In the genomic region with DNA sequence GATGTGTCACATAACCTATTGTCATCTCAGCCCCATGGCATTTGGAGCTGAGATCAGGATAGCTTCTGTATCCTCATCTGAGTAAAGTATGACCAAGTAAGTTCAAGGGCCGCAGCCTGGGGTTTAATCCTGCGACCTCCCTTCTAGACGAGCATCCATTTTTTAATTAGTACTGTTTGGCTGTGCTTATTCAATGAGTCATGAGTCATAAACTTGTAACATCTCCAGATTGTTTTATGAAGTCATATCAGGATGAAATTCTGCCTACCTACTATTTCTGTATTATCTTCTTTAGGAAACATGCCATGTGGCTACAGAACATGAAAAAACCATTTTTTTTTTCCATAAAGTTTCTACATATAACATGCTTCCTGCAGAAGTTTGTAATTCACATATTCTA, we compare ENCODE assay signal across 29 cellular contexts.
"Had no signal": no experiment of that assay in that cellular context is flagged by ENCODE, and none has a peak within 500 bp of the region (broad histone marks: within the 10 kb centered on the region; RNA-seq: fewer than 3 reads in every experiment).

No MANE protein-coding gene starts in this region.

- FAIRE-seq: colon, small intestine had no signal

- H3K4me1 ChIP-seq: gastrocnemius medialis, thyroid gland had no signal

- H3K27me3 ChIP-seq: hepatocyte, thyroid gland, upper lobe of right lung had no signal

- H3K9me3 ChIP-seq: esophagus muscularis mucosa, gastrocnemius medialis, left ventricle myocardium inferior, thyroid gland, upper lobe of right lung had no signal

- H3K9me3 Mint-ChIP-seq: activated CD4-positive, alpha-beta memory T cell treated with anti-CD3 and anti-CD28 coated beads, Interleukin-2, amount 10 ng/mL, durations not matched to agents 7 days and 5 days; activated T-helper 17 cell treated with anti-CD3 and anti-CD28 coated beads, Interleukin-2, amount 50 U/mL, for 72 hours had no signal

- H2AFZ ChIP-seq: hepatocyte had no signal

- H3K4me1 Mint-ChIP-seq: activated CD4-positive, alpha-beta memory T cell treated with anti-CD3 and anti-CD28 coated beads, Interleukin-2, amount 10 ng/mL, durations not matched to agents 7 days and 5 days; activated T-helper 17 cell treated with anti-CD3 and anti-CD28 coated beads, Interleukin-2, amount 50 U/mL, for 72 hours; stimulated activated effector memory CD8-positive, alpha-beta T cell treated with anti-CD3 and anti-CD28 coated beads, Interleukin-12 subunit alpha, Interleukin-12 subunit beta, amount 100 ng/mL, for 72 hours had no signal

- H3K79me2 ChIP-seq: hepatocyte had no signal

- H3K27ac Mint-ChIP-seq: activated CD4-positive, alpha-beta memory T cell treated with anti-CD3 and anti-CD28 coated beads, Interleukin-2, amount 10 ng/mL, durations not matched to agents 7 days and 5 days; activated CD4-positive, alpha-beta T cell treated with anti-CD3 and anti-CD28 coated beads, Interleukin-2, amount 10 ng/mL, durations not matched to agents 7 days and 5 days; activated T-helper 17 cell treated with anti-CD3 and anti-CD28 coated beads, Interleukin-2, amount 50 U/mL, for 72 hours; natural killer cell treated with Interleukin-12 subunit alpha and Interleukin-12 subunit beta and Interleukin-15 and Interleukin-18, amount 100 ng/mL, for 72 hours; stimulated activated effector memory CD8-positive, alpha-beta T cell treated with anti-CD3 and anti-CD28 coated beads, Interleukin-12 subunit alpha, Interleukin-12 subunit beta, amount 100 ng/mL, for 72 hours; stimulated activated naive CD8-positive, alpha-beta T cell treated with anti-CD3 and anti-CD28 coated beads, Interleukin-15, amount 100 ng/mL, for 72 hours had no signal

- H3K4me2 ChIP-seq: hepatocyte had no signal

- ATAC-seq: activated T-cell treated with anti-CD3 and anti-CD28 coated beads, Interleukin-2, amount 50 U/mL, for 4 hours; activated T-helper 17 cell treated with anti-CD3 and anti-CD28 coated beads, Interleukin-2, amount 50 U/mL, for 72 hours; gastrocnemius medialis; mucosa of descending colon; natural killer cell treated with Interleukin-12 subunit alpha and Interleukin-12 subunit beta and Interleukin-15 and Interleukin-18, amount 100 ng/mL, for 72 hours; sciatic nerve; stimulated activated effector memory CD8-positive, alpha-beta T cell treated with anti-CD3 and anti-CD28 coated beads, Interleukin-12 subunit alpha, Interleukin-12 subunit beta, amount 100 ng/mL, for 72 hours; stimulated activated naive CD8-positive, alpha-beta T cell treated with anti-CD3 and anti-CD28 coated beads, Interleukin-15, amount 100 ng/mL, for 72 hours; upper lobe of right lung had no signal

- H3K36me3 ChIP-seq: gastrocnemius medialis, left ventricle myocardium inferior, thyroid gland, upper lobe of right lung had no signal

- DNase-seq: activated CD4-positive, alpha-beta memory T cell treated with anti-CD3 and anti-CD28 coated beads, Interleukin-2, amount 10 ng/mL, durations not matched to agents 7 days and 5 days; activated CD4-positive, alpha-beta T cell treated with anti-CD3 and anti-CD28 coated beads for 1 hour; activated CD4-positive, alpha-beta T cell treated with anti-CD3 and anti-CD28 coated beads, Interleukin-2, amount 10 ng/mL, durations not matched to agents 7 days and 5 days; activated CD8-positive, alpha-beta memory T cell treated with anti-CD3 and anti-CD28 coated beads, Interleukin-2, amount 50 U/mL, for 48 hours; activated gamma-delta T cell treated with Interleukin-2 at 50 U/mL for 16 hours; activated naive CD4-positive, alpha-beta T cell treated with anti-CD3 and anti-CD28 coated beads, Interleukin-2, amount 50 U/mL, for 16 hours; activated T-cell treated with anti-CD3 and anti-CD28 coated beads, Interleukin-2, amount 50 U/mL, for 4 hours; amygdala; dorsolateral prefrontal cortex; effector memory CD4-positive, alpha-beta T cell; gastrocnemius medialis; glutamatergic neuron; islet precursor cell; left ventricle myocardium inferior; mucosa of descending colon; small intestine; stimulated activated CD4-positive, alpha-beta T cell treated with anti-CD3 and anti-CD28 coated beads, Interleukin-4, amount 100 ng/mL, for 24 hours; stimulated activated naive CD8-positive, alpha-beta T cell treated with anti-CD3 and anti-CD28 coated beads, Interleukin-15, amount 100 ng/mL, for 72 hours; substantia nigra; T-helper 2 cell; thyroid gland; upper lobe of right lung had no signal

- H3K27ac ChIP-seq: dorsolateral prefrontal cortex, esophagus muscularis mucosa, gastrocnemius medialis, hepatocyte, left ventricle myocardium inferior, thyroid gland, upper lobe of right lung had no signal

- H3K4me3 Mint-ChIP-seq: activated CD4-positive, alpha-beta memory T cell treated with anti-CD3 and anti-CD28 coated beads, Interleukin-2, amount 10 ng/mL, durations not matched to agents 7 days and 5 days; activated CD4-positive, alpha-beta T cell treated with anti-CD3 and anti-CD28 coated beads, Interleukin-2, amount 10 ng/mL, durations not matched to agents 7 days and 5 days; activated T-cell treated with anti-CD3 and anti-CD28 coated beads, Interleukin-2, amount 50 U/mL, for 4 hours; activated T-helper 17 cell treated with anti-CD3 and anti-CD28 coated beads, Interleukin-2, amount 50 U/mL, for 72 hours; natural killer cell treated with Interleukin-12 subunit alpha and Interleukin-12 subunit beta and Interleukin-15 and Interleukin-18, amount 100 ng/mL, for 72 hours; stimulated activated effector memory CD8-positive, alpha-beta T cell treated with anti-CD3 and anti-CD28 coated beads, Interleukin-12 subunit alpha, Interleukin-12 subunit beta, amount 100 ng/mL, for 72 hours; stimulated activated naive CD8-positive, alpha-beta T cell treated with anti-CD3 and anti-CD28 coated beads, Interleukin-15, amount 100 ng/mL, for 72 hours had no signal

- H3K4me3 ChIP-seq: dorsolateral prefrontal cortex, esophagus muscularis mucosa, gastrocnemius medialis, hepatocyte, left ventricle myocardium inferior, mucosa of descending colon, thyroid gland, upper lobe of right lung had no signal

- H3K36me3 Mint-ChIP-seq: stimulated activated effector memory CD8-positive, alpha-beta T cell treated with anti-CD3 and anti-CD28 coated beads, Interleukin-12 subunit alpha, Interleukin-12 subunit beta, amount 100 ng/mL, for 72 hours had no signal
